8 cellular contexts compared by ENCODE assay signal in genomic region chr17:59783221-59784016, GRCh38.
DNase-seq lines count a peak whose midpoint lies in the region; ATAC-seq and TF ChIP-seq lines count a peak whose summit lies in the region.

No MANE protein-coding gene starts in this region.

- TF ChIP-seq CTCF in RWPE1 (conservative IDR thresholded peaks at IDR 0.05; ENCODE audit: low read depth) (no peak), omental fat pad (IDR thresholded peaks at IDR 0.05) (no peak)

- peak; percentile 56 for ATAC-seq in omental fat pad (ENCODE audit: low FRiP score)
- ATAC-seq in GM18907 (IDR thresholded peaks at IDR 0.05; ENCODE audit: unreplicated experiment), result no peak
- no peak for ATAC-seq in GM18861 (IDR thresholded peaks at IDR 0.05; ENCODE audit: unreplicated experiment)

- no peaks in the 10 kb centered on the region for H3K27me3 ChIP-seq in ectodermal cell (ENCODE audit: control insufficient read depth, insufficient read depth, low read length, poor library complexity, severe bottlenecking)

- DNase-seq in G401 (ENCODE audit: low spot score) (peak; percentile 42), RWPE1 (ENCODE audit: low spot score) (peak; percentile 30), omental fat pad (ENCODE audit: low spot score) (no peak), NCI-H2227 (lab: John Stamatoyannopoulos, UW; ENCODE audit: unreplicated experiment) (no peak), NCI-H128 (lab: John Stamatoyannopoulos, UW; ENCODE audit: unreplicated experiment) (no peak)

- no peaks in the 10 kb centered on the region for H3K36me3 ChIP-seq in ectodermal cell (ENCODE audit: control insufficient read depth, insufficient read depth, low read length)

- H3K4me3 ChIP-seq in ectodermal cell (ENCODE audit: insufficient read depth, low read depth, low read length), result no peak overlapping the region

- POLR2A ChIA-PET in RWPE1 (lab: Yijun Ruan, JAX; ENCODE audit: low non-redundant PET), result interaction anchor here (0.9 kb wide), 1 partner anchor 48 kb away, joined by 6 read pairs; no protein-coding TSS in a partner anchor

- in situ Hi-C loops in G401 (cut with HindIII; ENCODE audit: low sequenced_read_pairs), result no loop called here

- 72 to 74% methylated on average over 4 to 5 of the region's 5 CpGs for WGBS in ectodermal cell, 2 experiments

- peak overlapping the region; percentile 93 for H3K27ac ChIP-seq in RWPE1
- H3K27ac ChIP-seq in ectodermal cell (ENCODE audit: insufficient read depth, low read depth, low read length, poor library complexity, severe bottlenecking), result peak overlapping the region; percentile 33

- no peaks in the 10 kb centered on the region for H3K9me3 ChIP-seq in ectodermal cell (ENCODE audit: control insufficient read depth, low read length)

- H3K4me1 ChIP-seq in ectodermal cell (ENCODE audit: control insufficient read depth, insufficient read depth, low read length), result peaks cover 9% of the 10 kb centered on the region

- CTCF ChIA-PET in RWPE1 (lab: Yijun Ruan, JAX), result interaction anchor here (0.6 to 1.8 kb wide), 4 partner anchors 29 to 70 kb away, joined by 4 to 8 read pairs (median 6); no protein-coding TSS in a partner anchor

Comparison
In these comparisons a context has a peak if more than half of its experiments do, and no peak if none do; other contexts are left out.
1. DNase-seq: peak in G401 (single experiment) and RWPE1 (single experiment); none in omental fat pad (single experiment), NCI-H2227 (single experiment) and NCI-H128 (single experiment).